ENCODE assay signal across 1 cellular context in the genomic region with DNA sequence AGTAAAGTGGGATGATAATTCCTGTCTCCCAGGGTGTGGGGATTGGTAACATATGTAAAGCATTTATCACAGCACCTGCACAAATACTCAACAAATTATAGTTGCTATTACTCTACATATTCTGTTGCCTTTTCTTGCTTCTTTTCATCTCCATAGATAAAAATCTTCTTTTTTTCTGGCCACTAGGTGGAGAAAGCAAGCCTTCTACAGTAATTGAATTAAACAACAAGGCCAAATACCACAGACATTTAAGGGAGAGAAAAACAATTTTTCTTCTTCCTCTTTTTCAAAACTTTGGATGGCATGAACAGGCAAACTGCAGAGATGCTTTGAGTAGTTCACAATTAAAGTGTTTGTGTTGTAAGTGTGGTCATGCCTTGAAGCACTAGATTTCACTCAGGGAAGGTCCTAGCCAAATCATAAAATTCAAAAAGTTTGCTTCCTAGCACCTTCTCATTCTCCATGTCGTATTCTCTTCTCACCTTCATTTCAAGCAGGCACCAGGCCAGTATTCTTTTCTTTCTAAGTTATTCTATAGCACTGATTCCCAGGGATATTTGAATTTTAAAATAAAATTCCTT.
TF ChIP-seq lines count a peak whose summit lies in the region.

No MANE protein-coding gene starts in this region.

TF ChIP-seq in GM23338, 12 proteins besides CTCF, POLR2A, EP300 and RAD21 (continued from another document):
- TF ChIP-seq, protein P1, sequence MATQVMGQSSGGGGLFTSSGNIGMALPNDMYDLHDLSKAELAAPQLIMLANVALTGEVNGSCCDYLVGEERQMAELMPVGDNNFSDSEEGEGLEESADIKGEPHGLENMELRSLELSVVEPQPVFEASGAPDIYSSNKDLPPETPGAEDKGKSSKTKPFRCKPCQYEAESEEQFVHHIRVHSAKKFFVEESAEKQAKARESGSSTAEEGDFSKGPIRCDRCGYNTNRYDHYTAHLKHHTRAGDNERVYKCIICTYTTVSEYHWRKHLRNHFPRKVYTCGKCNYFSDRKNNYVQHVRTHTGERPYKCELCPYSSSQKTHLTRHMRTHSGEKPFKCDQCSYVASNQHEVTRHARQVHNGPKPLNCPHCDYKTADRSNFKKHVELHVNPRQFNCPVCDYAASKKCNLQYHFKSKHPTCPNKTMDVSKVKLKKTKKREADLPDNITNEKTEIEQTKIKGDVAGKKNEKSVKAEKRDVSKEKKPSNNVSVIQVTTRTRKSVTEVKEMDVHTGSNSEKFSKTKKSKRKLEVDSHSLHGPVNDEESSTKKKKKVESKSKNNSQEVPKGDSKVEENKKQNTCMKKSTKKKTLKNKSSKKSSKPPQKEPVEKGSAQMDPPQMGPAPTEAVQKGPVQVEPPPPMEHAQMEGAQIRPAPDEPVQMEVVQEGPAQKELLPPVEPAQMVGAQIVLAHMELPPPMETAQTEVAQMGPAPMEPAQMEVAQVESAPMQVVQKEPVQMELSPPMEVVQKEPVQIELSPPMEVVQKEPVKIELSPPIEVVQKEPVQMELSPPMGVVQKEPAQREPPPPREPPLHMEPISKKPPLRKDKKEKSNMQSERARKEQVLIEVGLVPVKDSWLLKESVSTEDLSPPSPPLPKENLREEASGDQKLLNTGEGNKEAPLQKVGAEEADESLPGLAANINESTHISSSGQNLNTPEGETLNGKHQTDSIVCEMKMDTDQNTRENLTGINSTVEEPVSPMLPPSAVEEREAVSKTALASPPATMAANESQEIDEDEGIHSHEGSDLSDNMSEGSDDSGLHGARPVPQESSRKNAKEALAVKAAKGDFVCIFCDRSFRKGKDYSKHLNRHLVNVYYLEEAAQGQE (IDR thresholded peaks at IDR 0.05; ENCODE audit: unreplicated experiment), result no peak
- no peak for TF ChIP-seq EZH2 (IDR thresholded peaks at IDR 0.05; ENCODE audit: low read depth, unreplicated experiment)
- TF ChIP-seq CREB1 (CRISPR knock-in tag; IDR thresholded peaks at IDR 0.05; ENCODE audit: low read depth), result no peak
- no peak for TF ChIP-seq ZNF114 (CRISPR knock-in tag; IDR thresholded peaks at IDR 0.05)
- TF ChIP-seq ZNF331 (CRISPR knock-in tag; IDR thresholded peaks at IDR 0.05; ENCODE audit: low read depth), result no peak
- no peak for TF ChIP-seq NANOG (IDR thresholded peaks at IDR 0.05; ENCODE audit: borderline replicate concordance)
- TF ChIP-seq, protein P2, sequence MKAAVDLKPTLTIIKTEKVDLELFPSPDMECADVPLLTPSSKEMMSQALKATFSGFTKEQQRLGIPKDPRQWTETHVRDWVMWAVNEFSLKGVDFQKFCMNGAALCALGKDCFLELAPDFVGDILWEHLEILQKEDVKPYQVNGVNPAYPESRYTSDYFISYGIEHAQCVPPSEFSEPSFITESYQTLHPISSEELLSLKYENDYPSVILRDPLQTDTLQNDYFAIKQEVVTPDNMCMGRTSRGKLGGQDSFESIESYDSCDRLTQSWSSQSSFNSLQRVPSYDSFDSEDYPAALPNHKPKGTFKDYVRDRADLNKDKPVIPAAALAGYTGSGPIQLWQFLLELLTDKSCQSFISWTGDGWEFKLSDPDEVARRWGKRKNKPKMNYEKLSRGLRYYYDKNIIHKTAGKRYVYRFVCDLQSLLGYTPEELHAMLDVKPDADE (IDR thresholded peaks at IDR 0.05), result no peak
- TF ChIP-seq JUNB (IDR thresholded peaks at IDR 0.05; ENCODE audit: unreplicated experiment), result no peak
- no peak for TF ChIP-seq POLR2AphosphoS5 (IDR thresholded peaks at IDR 0.05; ENCODE audit: low read depth)
- TF ChIP-seq STAT1 (IDR thresholded peaks at IDR 0.05; ENCODE audit: unreplicated experiment), result no peak
